In the genomic region with DNA sequence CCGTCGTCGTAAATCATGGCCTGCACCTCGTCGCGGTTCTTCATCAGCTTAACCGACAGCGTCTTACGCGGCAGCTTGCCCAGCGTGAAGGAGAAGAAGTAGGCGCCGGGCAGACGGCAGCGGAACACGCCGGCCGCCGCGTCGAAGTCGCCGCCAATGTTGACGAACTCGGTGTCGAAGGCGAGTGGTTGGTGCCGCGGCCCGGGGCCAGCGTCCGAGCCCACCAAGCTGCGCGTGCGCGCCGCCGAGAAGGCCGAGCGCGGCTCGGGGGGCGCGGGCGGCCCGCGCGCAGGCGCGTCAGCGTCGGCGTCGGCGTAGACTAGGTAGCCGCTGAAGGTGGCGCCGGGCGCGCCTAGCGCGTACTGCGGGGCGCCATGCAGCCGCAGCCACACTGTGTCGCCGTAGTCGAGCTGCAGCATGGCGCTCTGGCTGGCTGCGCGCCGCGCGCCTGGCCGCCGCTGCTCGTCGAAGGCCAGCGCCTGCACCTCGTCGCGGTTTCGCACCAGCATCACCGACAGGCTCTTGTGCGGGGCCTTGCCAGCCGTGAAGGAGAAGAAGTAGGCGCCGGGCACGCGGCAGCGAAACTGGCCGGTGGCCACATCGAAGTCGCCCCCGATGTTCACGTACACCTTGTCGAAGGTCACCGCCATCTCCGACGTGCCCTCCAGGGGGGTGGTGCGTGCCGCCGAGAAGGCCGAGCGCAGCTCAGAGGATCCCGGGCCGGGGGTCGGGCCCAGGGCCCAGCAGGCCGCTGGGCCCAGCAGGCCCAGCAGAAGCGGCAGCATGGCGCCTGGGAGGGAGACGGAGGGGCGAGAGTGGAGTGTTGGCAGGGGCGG, we compare ENCODE assay signal across 1 cellular context.
TF ChIP-seq lines count a peak whose summit lies in the region.

No MANE protein-coding gene starts in this region.

TF ChIP-seq in GM23338, 12 proteins besides CTCF, POLR2A, EP300 and RAD21 (continued from another document):
- TF ChIP-seq ZNF462 (CRISPR knock-in tag; IDR thresholded peaks at IDR 0.05) (no peak), ZNF331 (CRISPR knock-in tag; IDR thresholded peaks at IDR 0.05; ENCODE audit: low read depth) (no peak)
